In the genomic region with DNA sequence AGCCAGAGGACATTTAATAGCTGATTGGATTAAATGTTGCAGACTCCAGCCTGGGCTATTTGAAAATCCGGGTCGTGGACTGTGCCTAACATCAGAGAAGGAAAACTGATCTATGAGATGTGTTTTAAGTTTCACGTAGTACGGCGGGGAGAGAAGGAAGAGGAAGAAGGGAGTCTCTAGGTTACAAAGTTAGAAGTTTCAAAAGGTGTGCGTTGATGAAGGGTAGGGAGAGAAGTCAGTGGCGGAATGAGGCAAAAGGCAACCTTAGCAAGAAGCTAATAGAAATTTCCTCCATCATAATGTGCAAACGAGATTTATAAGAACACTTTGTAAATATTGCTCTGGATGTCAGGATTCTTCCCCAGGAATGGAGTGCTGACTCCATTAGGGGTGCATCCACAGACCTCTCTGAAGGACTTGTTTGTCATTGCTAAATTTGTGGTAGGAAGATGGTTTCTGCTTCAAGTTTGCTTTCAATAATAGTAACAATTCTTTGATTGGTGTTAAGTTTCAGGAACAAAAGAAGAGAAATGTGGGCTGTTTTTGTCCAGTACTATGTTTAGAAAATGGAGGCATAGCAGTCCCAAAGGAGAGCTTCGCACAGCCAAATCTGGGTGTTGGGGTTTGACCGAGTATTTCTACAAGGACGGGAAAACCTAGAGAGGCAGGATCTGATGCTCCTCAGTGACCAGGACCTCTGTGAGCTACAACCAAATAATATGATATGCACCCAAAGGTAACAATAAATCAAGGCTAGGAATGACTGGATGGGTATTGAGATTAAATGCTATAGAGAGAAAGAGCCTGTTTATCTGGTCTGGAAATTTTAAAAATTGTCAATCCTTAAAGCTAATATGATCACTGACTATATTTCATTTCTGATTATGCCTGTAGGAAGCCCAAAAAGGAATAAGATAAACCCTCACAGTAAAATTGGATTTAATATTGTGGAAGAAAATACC, we compare ENCODE assay signal across 1 cellular context.
TF ChIP-seq lines count a peak whose summit lies in the region.

No MANE protein-coding gene starts in this region.

TF ChIP-seq in WTC11, 78 proteins besides CTCF, POLR2A, EP300 and RAD21:
- no peak for TF ChIP-seq GRHL2 (CRISPR knock-in tag; IDR thresholded peaks at IDR 0.05; ENCODE audit: insufficient replicate concordance, severe bottlenecking)
- TF ChIP-seq ESRRA (CRISPR knock-in tag; IDR thresholded peaks at IDR 0.05; ENCODE audit: borderline replicate concordance) = no peak
- no peak for TF ChIP-seq SMAD4 (CRISPR knock-in tag; IDR thresholded peaks at IDR 0.05)
- no peak for TF ChIP-seq GTF2I (CRISPR knock-in tag; conservative IDR thresholded peaks at IDR 0.05)
TF ChIP-seq in WTC11: peak in this region for 0.
